8 cellular contexts compared by ENCODE assay signal in genomic region chr16:6541262-6541661, GRCh38.
"Had no signal": no experiment of that assay in that cellular context is flagged by ENCODE, and none has a peak within 500 bp of the region (broad histone marks: within the 10 kb centered on the region; RNA-seq: fewer than 3 reads in every experiment).

No MANE protein-coding gene starts in this region.

- H3K27ac ChIP-seq: HL-60 had no signal

- DNase-seq: H7, HFFc6, IMR-90 had no signal

- FAIRE-seq: K562 had no signal

- H3K9me3 ChIP-seq: HAP-1 had no signal

- H3K4me1 ChIP-seq: HAP-1 had no signal

- H3K36me3 ChIP-seq: HAP-1 had no signal

- H3K4me3 ChIP-seq: GM23338, HAP-1, K562 had no signal

- H2AFZ ChIP-seq: GM23338 had no signal

- H3K4me2 ChIP-seq: GM23338 had no signal

- ATAC-seq: GM23338, HCT116, K562 had no signal
